Comparison of ENCODE assay signal across 11 cellular contexts in the genomic region with DNA sequence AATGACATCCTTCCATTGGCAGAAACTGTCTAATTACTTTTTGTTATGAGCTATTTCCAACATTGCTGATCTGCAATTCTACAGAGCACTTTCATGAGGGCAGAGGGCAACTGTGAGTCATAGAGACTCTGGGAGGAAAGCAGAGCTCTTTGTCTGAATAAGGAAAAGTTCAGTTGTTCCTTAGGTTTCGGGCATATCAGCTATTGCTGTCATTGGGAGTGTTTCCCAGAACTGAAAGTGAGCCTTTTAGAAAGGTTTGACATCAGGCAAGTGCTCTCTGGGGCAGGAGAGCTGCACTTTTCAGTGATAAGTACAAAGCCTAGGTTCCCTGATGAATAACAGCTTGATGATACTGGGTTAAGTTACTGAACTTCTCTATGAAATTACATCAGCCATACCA.
DNase-seq lines count a peak whose midpoint lies in the region; ATAC-seq and TF ChIP-seq lines count a peak whose summit lies in the region.
"Had no signal": no experiment of that assay in that cellular context is flagged by ENCODE, and none has a peak within 500 bp of the region (broad histone marks: within the 10 kb centered on the region; RNA-seq: fewer than 3 reads in every experiment).

No MANE protein-coding gene starts in this region.

- H3K36me3 ChIP-seq in osteoblast (ENCODE audit: insufficient read depth, low read length) = no peaks in the 10 kb centered on the region

- no peak overlapping the region for H3K4me3 Mint-ChIP-seq in CD4-positive, alpha-beta T cell
- H3K4me3 Mint-ChIP-seq: CD4-positive, alpha-beta memory T cell; dendritic cell treated with granulocyte-macrophage colony-stimulating factor and Interleukin-4, amounts not matched to agents 40 ng/mL and 50 ng/mL, for 4 days; T-helper 2 cell treated with Interferon-gamma antibody and Interleukin-4, amounts not matched to agents 5 μg/mL and 100 μg/mL, for 36 hours had no signal

- no peaks in the 10 kb centered on the region for H3K79me2 ChIP-seq in osteoblast (ENCODE audit: insufficient read depth, low read length)

- H3K4me2 ChIP-seq in osteoblast (ENCODE audit: insufficient read depth, low read length) = peak overlapping the region; percentile 42

- intact Hi-C loops in CD4-positive, alpha-beta T cell (cut with DNase I, micrococcal nuclease) = no loop called here

- peaks cover 37% of the 10 kb centered on the region for H3K4me1 ChIP-seq in osteoblast (ENCODE audit: insufficient read depth, low read length)

- peak; percentile 50 for DNase-seq in AG10803 (ENCODE audit: low read depth)
- DNase-seq in foreskin fibroblast = peak; percentile 88 to 94
- DNase-seq in osteoblast (ENCODE audit: insufficient read length, low spot score, missing footprints) = peak; percentile 76
- DNase-seq in CD4-positive, alpha-beta T cell = no peak
- DNase-seq in cortex of kidney (lab: John Stamatoyannopoulos, UW) = no peak
- DNase-seq in SHP77 treated with DMSO at 0.1 percent for 48 hours (lab: John Stamatoyannopoulos, UW) = no peak
- no peak for DNase-seq in effector CD8-positive, alpha-beta T cell (lab: John Stamatoyannopoulos, UW)
- DNase-seq: CD4-positive, alpha-beta memory T cell had no signal

- peak overlapping the region; percentile 38 for H2AFZ ChIP-seq in osteoblast (ENCODE audit: low read length)

- peaks cover 5% of the 10 kb centered on the region for H3K27me3 Mint-ChIP-seq in CD4-positive, alpha-beta T cell
- H3K27me3 Mint-ChIP-seq: CD4-positive, alpha-beta memory T cell; dendritic cell treated with granulocyte-macrophage colony-stimulating factor and Interleukin-4, amounts not matched to agents 40 ng/mL and 50 ng/mL, for 4 days had no signal

- H3K36me3 Mint-ChIP-seq in CD4-positive, alpha-beta T cell (ENCODE audit: low read depth) = no peaks in the 10 kb centered on the region
- H3K36me3 Mint-ChIP-seq: CD4-positive, alpha-beta memory T cell had no signal

- CTCF ChIA-PET in CD4-positive, alpha-beta T cell (lab: Charles Lee) = no interaction called here

- no peaks in the 10 kb centered on the region for H3K9me3 ChIP-seq in osteoblast (ENCODE audit: low read depth, low read length)
- no peaks in the 10 kb centered on the region for H3K9me3 ChIP-seq in CD4-positive, alpha-beta T cell (ENCODE audit: control insufficient read depth, low read length)

- no peaks in the 10 kb centered on the region for H3K9me3 Mint-ChIP-seq in CD4-positive, alpha-beta T cell
- H3K9me3 Mint-ChIP-seq: T-helper 2 cell treated with Interferon-gamma antibody and Interleukin-4, amounts not matched to agents 5 μg/mL and 100 μg/mL, for 36 hours had no signal

- no peak for TF ChIP-seq CTCF in AG10803 (conservative IDR thresholded peaks at IDR 0.05; ENCODE audit: low read length)
- no peak for TF ChIP-seq CTCF in foreskin fibroblast (IDR thresholded peaks at IDR 0.05; ENCODE audit: low read depth, low read length)
- TF ChIP-seq CTCF in osteoblast (IDR thresholded peaks at IDR 0.05; ENCODE audit: extremely low read depth, low read depth, low read length) = no peak
- no peak for TF ChIP-seq CTCF in CD4-positive, alpha-beta T cell (IDR thresholded peaks at IDR 0.05)

- no peak overlapping the region for H3K4me3 ChIP-seq in AG10803 (ENCODE audit: low read length)
- H3K4me3 ChIP-seq in foreskin fibroblast (ENCODE audit: low read depth in 1 of 2, low read length in 2 of 2) = no peak overlapping the region
- H3K4me3 ChIP-seq in osteoblast (ENCODE audit: insufficient read depth, low read length) = no peak overlapping the region

- POLR2A ChIA-PET in CD4-positive, alpha-beta T cell (lab: Charles Lee) = no interaction called here

- H3K27me3 ChIP-seq in osteoblast (ENCODE audit: insufficient read depth, low read length) = no peaks in the 10 kb centered on the region
- H3K27me3 ChIP-seq in CD4-positive, alpha-beta T cell (ENCODE audit: control insufficient read depth, insufficient read depth, low read length) = no peaks in the 10 kb centered on the region

- H4K20me1 ChIP-seq in osteoblast (ENCODE audit: insufficient read depth, low read length) = no peaks in the 10 kb centered on the region

- peak overlapping the region; percentile 72 for H3K27ac ChIP-seq in osteoblast (ENCODE audit: low read depth, low read length)
- H3K27ac ChIP-seq in CD4-positive, alpha-beta T cell (ENCODE audit: low read depth, low read length) = no peak overlapping the region

- H3K4me1 Mint-ChIP-seq in CD4-positive, alpha-beta T cell (ENCODE audit: low read depth) = no peaks in the 10 kb centered on the region
- H3K4me1 Mint-ChIP-seq: CD4-positive, alpha-beta memory T cell had no signal

- peak; percentile 75 for ATAC-seq in SK-N-SH treated with all-trans-retinoic acid at 6 μM for 48 hours
- ATAC-seq in CD4-positive, alpha-beta T cell (ENCODE audit: poor library complexity) = no peak

- H3K27ac Mint-ChIP-seq in CD4-positive, alpha-beta T cell = no peak overlapping the region
- H3K27ac Mint-ChIP-seq: CD4-positive, alpha-beta memory T cell; dendritic cell treated with granulocyte-macrophage colony-stimulating factor and Interleukin-4, amounts not matched to agents 40 ng/mL and 50 ng/mL, for 4 days; T-helper 2 cell treated with Interferon-gamma antibody and Interleukin-4, amounts not matched to agents 5 μg/mL and 100 μg/mL, for 36 hours had no signal

TF ChIP-seq in SK-N-SH treated with all-trans-retinoic acid at 6 μM for 48 hours, 23 proteins besides CTCF, POLR2A, EP300 and RAD21 (continues in another document):
- TF ChIP-seq ARNTL (CRISPR knock-in tag; IDR thresholded peaks at IDR 0.05; ENCODE audit: borderline replicate concordance, low read depth) (no peak), CSDC2 (CRISPR knock-in tag; IDR thresholded peaks at IDR 0.05) (no peak), PPARA (CRISPR knock-in tag; IDR thresholded peaks at IDR 0.05; ENCODE audit: borderline replicate concordance) (no peak), ZFP30 (CRISPR knock-in tag; IDR thresholded peaks at IDR 0.05) (no peak), ZFP3 (CRISPR knock-in tag; IDR thresholded peaks at IDR 0.05) (no peak), TCF4 (CRISPR knock-in tag; IDR thresholded peaks at IDR 0.05; ENCODE audit: borderline replicate concordance) (no peak), ZNF70 (CRISPR knock-in tag; IDR thresholded peaks at IDR 0.05) (no peak), TOX (CRISPR knock-in tag; IDR thresholded peaks at IDR 0.05; ENCODE audit: borderline replicate concordance) (peak; percentile 53; the same call in 1 of the 2 replicates), ZNF8 (CRISPR knock-in tag; IDR thresholded peaks at IDR 0.05) (no peak), OSR1 (CRISPR knock-in tag; IDR thresholded peaks at IDR 0.05) (no peak), SNAI2 (CRISPR knock-in tag; IDR thresholded peaks at IDR 0.05) (no peak)
- TF ChIP-seq, protein P1, sequence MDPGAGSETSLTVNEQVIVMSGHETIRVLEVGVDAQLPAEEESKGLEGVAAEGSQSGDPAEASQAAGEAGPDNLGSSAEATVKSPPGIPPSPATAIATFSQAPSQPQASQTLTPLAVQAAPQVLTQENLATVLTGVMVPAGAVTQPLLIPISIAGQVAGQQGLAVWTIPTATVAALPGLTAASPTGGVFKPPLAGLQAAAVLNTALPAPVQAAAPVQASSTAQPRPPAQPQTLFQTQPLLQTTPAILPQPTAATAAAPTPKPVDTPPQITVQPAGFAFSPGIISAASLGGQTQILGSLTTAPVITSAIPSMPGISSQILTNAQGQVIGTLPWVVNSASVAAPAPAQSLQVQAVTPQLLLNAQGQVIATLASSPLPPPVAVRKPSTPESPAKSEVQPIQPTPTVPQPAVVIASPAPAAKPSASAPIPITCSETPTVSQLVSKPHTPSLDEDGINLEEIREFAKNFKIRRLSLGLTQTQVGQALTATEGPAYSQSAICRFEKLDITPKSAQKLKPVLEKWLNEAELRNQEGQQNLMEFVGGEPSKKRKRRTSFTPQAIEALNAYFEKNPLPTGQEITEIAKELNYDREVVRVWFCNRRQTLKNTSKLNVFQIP (CRISPR knock-in tag; IDR thresholded peaks at IDR 0.05; ENCODE audit: borderline replicate concordance, low read depth) = no peak
- TF ChIP-seq, protein P2, sequence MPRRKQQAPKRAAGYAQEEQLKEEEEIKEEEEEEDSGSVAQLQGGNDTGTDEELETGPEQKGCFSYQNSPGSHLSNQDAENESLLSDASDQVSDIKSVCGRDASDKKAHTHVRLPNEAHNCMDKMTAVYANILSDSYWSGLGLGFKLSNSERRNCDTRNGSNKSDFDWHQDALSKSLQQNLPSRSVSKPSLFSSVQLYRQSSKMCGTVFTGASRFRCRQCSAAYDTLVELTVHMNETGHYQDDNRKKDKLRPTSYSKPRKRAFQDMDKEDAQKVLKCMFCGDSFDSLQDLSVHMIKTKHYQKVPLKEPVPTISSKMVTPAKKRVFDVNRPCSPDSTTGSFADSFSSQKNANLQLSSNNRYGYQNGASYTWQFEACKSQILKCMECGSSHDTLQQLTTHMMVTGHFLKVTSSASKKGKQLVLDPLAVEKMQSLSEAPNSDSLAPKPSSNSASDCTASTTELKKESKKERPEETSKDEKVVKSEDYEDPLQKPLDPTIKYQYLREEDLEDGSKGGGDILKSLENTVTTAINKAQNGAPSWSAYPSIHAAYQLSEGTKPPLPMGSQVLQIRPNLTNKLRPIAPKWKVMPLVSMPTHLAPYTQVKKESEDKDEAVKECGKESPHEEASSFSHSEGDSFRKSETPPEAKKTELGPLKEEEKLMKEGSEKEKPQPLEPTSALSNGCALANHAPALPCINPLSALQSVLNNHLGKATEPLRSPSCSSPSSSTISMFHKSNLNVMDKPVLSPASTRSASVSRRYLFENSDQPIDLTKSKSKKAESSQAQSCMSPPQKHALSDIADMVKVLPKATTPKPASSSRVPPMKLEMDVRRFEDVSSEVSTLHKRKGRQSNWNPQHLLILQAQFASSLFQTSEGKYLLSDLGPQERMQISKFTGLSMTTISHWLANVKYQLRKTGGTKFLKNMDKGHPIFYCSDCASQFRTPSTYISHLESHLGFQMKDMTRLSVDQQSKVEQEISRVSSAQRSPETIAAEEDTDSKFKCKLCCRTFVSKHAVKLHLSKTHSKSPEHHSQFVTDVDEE (CRISPR knock-in tag; IDR thresholded peaks at IDR 0.05) = no peak
- TF ChIP-seq, protein P3, sequence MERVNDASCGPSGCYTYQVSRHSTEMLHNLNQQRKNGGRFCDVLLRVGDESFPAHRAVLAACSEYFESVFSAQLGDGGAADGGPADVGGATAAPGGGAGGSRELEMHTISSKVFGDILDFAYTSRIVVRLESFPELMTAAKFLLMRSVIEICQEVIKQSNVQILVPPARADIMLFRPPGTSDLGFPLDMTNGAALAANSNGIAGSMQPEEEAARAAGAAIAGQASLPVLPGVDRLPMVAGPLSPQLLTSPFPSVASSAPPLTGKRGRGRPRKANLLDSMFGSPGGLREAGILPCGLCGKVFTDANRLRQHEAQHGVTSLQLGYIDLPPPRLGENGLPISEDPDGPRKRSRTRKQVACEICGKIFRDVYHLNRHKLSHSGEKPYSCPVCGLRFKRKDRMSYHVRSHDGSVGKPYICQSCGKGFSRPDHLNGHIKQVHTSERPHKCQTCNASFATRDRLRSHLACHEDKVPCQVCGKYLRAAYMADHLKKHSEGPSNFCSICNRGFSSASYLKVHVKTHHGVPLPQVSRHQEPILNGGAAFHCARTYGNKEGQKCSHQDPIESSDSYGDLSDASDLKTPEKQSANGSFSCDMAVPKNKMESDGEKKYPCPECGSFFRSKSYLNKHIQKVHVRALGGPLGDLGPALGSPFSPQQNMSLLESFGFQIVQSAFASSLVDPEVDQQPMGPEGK (CRISPR knock-in tag; IDR thresholded peaks at IDR 0.05; ENCODE audit: borderline replicate concordance) = no peak

Comparison
In these comparisons a context has a peak if more than half of its experiments do, and no peak if none do; other contexts are left out.
1. DNase-seq: peak in AG10803 (single experiment), foreskin fibroblast (2 of 2) and osteoblast (single experiment); none in CD4-positive, alpha-beta T cell (0 of 10), cortex of kidney (single experiment), SHP77 treated with DMSO at 0.1 percent for 48 hours (single experiment) and effector CD8-positive, alpha-beta T cell (single experiment).